Comparison of ENCODE assay signal across 1 cellular context in genomic region chr11:67492801-67493547, GRCh38.
TF ChIP-seq lines count a peak whose summit lies in the region.

No MANE protein-coding gene starts in this region.

TF ChIP-seq in K562, 482 proteins besides CTCF, POLR2A, EP300 and RAD21:
- peak; percentile 24; the same call in 1 of the 2 replicates for TF ChIP-seq NFIC (IDR thresholded peaks at IDR 0.05)
- 0 out of 2 replicates have a peak, but pooled peaks have one; percentile 26 for TF ChIP-seq SP1 (CRISPR knock-in tag; IDR thresholded peaks at IDR 0.05)
- peak; percentile 55; the same call in 1 of the 2 replicates for TF ChIP-seq POLR2G (IDR thresholded peaks at IDR 0.05; ENCODE audit: low read depth, low read length)
- TF ChIP-seq PKNOX1 (IDR thresholded peaks at IDR 0.05) = peak; percentile 81
- TF ChIP-seq NCOA1 (IDR thresholded peaks at IDR 0.05; ENCODE audit: low read depth) = no peak
